In the genomic region with DNA sequence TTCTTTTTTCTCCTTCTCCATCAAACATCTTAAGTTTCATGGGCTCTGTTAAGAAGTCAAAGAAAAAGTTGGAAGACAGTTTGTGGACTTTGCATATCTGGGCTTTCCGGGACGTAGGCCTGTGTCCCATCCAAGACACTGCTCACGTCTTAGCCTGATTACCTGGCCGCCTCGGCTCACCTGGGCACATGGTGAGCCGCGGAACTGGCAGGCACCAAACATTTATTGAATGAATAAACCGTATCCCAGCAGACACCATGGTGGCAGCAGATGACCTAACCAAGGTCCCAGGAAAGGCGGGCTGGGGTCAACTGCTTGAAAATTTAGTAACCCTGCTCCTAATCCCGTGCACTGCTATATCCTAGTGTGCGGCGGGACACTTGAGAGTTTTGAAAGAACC, we compare ENCODE assay signal across 8 cellular contexts. TPM values are rescaled to one million over a fixed set of nuclear protein-coding genes. Genes with fewer than 3 reads are reported as not detected.
A peak's percentile ranks its signal among the peaks of the same experiment; 100 is the strongest.
DNase-seq lines count a peak whose midpoint lies in the region; ATAC-seq and TF ChIP-seq lines count a peak whose summit lies in the region.

No MANE protein-coding gene starts in this region.

- no peak for DNase-seq in HCT116 (ENCODE audit: low read depth, low spot score)
- no peak for DNase-seq in activated CD4-positive, alpha-beta memory T cell treated with anti-CD3 and anti-CD28 coated beads for 36 hours
- no peak for DNase-seq in hepatocyte (ENCODE audit: low spot score)
- DNase-seq in Kasumi-1 (lab: John Stamatoyannopoulos, UW): no peak
- DNase-seq in DMS79 (lab: John Stamatoyannopoulos, UW): no peak

- peaks cover 6% of the 10 kb centered on the region for H3K36me3 Mint-ChIP-seq in activated CD4-positive, alpha-beta memory T cell treated with anti-CD3 and anti-CD28 coated beads for 36 hours

- H3K9me2 ChIP-seq in HCT116 (ENCODE audit: insufficient read depth) (no peaks in the 10 kb centered on the region), hepatocyte (replicated peaks; ENCODE audit: insufficient read depth) (no peaks in the 10 kb centered on the region)

- H2AFZ ChIP-seq in HCT116 (ENCODE audit: low read depth, low read length, poor library complexity, severe bottlenecking): no peak overlapping the region
- peak overlapping the region; percentile 82 for H2AFZ ChIP-seq in hepatocyte

- peak overlapping the region; percentile 58 for H3K27ac Mint-ChIP-seq in activated CD4-positive, alpha-beta memory T cell treated with anti-CD3 and anti-CD28 coated beads for 36 hours

- CTCF ChIA-PET in HCT116 (lab: Charles Lee): no interaction called here
- CTCF ChIA-PET in activated CD4-positive, alpha-beta memory T cell treated with anti-CD3 and anti-CD28 coated beads for 36 hours (lab: Charles Lee): no interaction called here

- BruUV-seq in HCT116 (replicated peaks; lab: Mats Ljungman, UMichigan): TSS peak; percentile 58

- POLR2A ChIA-PET in HCT116 (lab: Charles Lee): no interaction called here
- POLR2A ChIA-PET in activated CD4-positive, alpha-beta memory T cell treated with anti-CD3 and anti-CD28 coated beads for 36 hours (lab: Charles Lee): no interaction called here

- H3K79me2 ChIP-seq in HCT116 (ENCODE audit: insufficient read depth, low read length) (peaks cover 25% of the 10 kb centered on the region), hepatocyte (peaks cover 34% of the 10 kb centered on the region)

- ATAC-seq in HCT116 (no peak), GM18511 (IDR thresholded peaks at IDR 0.05; ENCODE audit: unreplicated experiment) (no peak), GM19023 (IDR thresholded peaks at IDR 0.05; ENCODE audit: unreplicated experiment) (no peak)

- H3K4me3 ChIP-seq in HCT116 (replicated peaks in 1 of 2; ENCODE audit: low read depth in 1 of 2, low read length in 2 of 2) (peak overlapping the region; percentile 71), hepatocyte (peak overlapping the region; percentile 92), skeletal muscle satellite cell (ENCODE audit: low read length) (peak overlapping the region; percentile 81)

- H3K27me3 Mint-ChIP-seq in activated CD4-positive, alpha-beta memory T cell treated with anti-CD3 and anti-CD28 coated beads for 36 hours: no peaks in the 10 kb centered on the region

- H3K4me1 Mint-ChIP-seq in activated CD4-positive, alpha-beta memory T cell treated with anti-CD3 and anti-CD28 coated beads for 36 hours (ENCODE audit: low read depth): peaks cover 22% of the 10 kb centered on the region

- peak overlapping the region; percentile 85 for H3K27ac ChIP-seq in HCT116 (ENCODE audit: low read depth, low read length)
- peak overlapping the region; percentile 81 for H3K27ac ChIP-seq in hepatocyte

- H4K20me1 ChIP-seq in HCT116 (ENCODE audit: insufficient read depth): no peaks in the 10 kb centered on the region
- peaks cover 4% of the 10 kb centered on the region for H4K20me1 ChIP-seq in hepatocyte (ENCODE audit: insufficient read depth, poor library complexity, severe bottlenecking)

- intact Hi-C loops in HCT116 (cut with micrococcal nuclease): loop anchor here (10.0 kb wide), 1 partner anchor 233 kb away; a partner anchor contains a TSS
- intact Hi-C loops in activated CD4-positive, alpha-beta memory T cell treated with anti-CD3 and anti-CD28 coated beads for 36 hours (cut with micrococcal nuclease): no loop called here

- no peaks in the 10 kb centered on the region for H3K36me3 ChIP-seq in HCT116 (ENCODE audit: control insufficient read depth in 1 of 2, insufficient read depth in 2 of 2, low read length in 2 of 2)
- H3K36me3 ChIP-seq in hepatocyte (replicated peaks; ENCODE audit: insufficient read depth, low read depth): no peaks in the 10 kb centered on the region
- no peaks in the 10 kb centered on the region for H3K36me3 ChIP-seq in skeletal muscle satellite cell (ENCODE audit: insufficient read depth, low read length)

- peak overlapping the region; percentile 80 for H3K4me3 Mint-ChIP-seq in activated CD4-positive, alpha-beta memory T cell treated with anti-CD3 and anti-CD28 coated beads for 36 hours

- H3K4me2 ChIP-seq in HCT116 (ENCODE audit: low read length) (peak overlapping the region; percentile 80), hepatocyte (peak overlapping the region; percentile 92), skeletal muscle satellite cell (ENCODE audit: low read length) (peak overlapping the region; percentile 97)

- no peak for TF ChIP-seq POLR2A in HCT116 (IDR thresholded peaks at IDR 0.05; ENCODE audit: borderline replicate concordance, extremely low read depth, insufficient read depth, insufficient read length)

- no peaks in the 10 kb centered on the region for H3K9me3 ChIP-seq in HCT116 (ENCODE audit: control insufficient read depth in 1 of 2, insufficient read depth in 1 of 2, low read depth in 1 of 2, low read length in 2 of 2)
- H3K9me3 ChIP-seq in hepatocyte (ENCODE audit: low read depth): no peaks in the 10 kb centered on the region
- no peaks in the 10 kb centered on the region for H3K9me3 ChIP-seq in skeletal muscle satellite cell (replicated peaks; ENCODE audit: low read length)

- TF ChIP-seq RAD21 in HCT116 (IDR thresholded peaks at IDR 0.05; ENCODE audit: low read depth): no peak

- no peak for TF ChIP-seq CTCF in HCT116 (IDR thresholded peaks at IDR 0.05 in 2 of 3, conservative IDR thresholded peaks at IDR 0.05 in 1 of 3; ENCODE audit: borderline replicate concordance in 1 of 3, insufficient read depth in 1 of 3, low read depth in 2 of 3, low read length in 2 of 3)
- no peak for TF ChIP-seq CTCF in hepatocyte (IDR thresholded peaks at IDR 0.05; ENCODE audit: poor library complexity)

- RAD21 ChIA-PET in HCT116 (lab: Charles Lee; ENCODE audit: low non-redundant PET in 1 of 2, low total read pairs in 2 of 2, uncharacterized antibody in 2 of 2, unreplicated experiment in 2 of 2): no interaction called here

- H3K9ac ChIP-seq in HCT116 (ENCODE audit: low read length): peak overlapping the region; percentile 79
- peak overlapping the region; percentile 78 for H3K9ac ChIP-seq in skeletal muscle satellite cell (ENCODE audit: low read depth, low read length)

- no peaks in the 10 kb centered on the region for H3K9me3 Mint-ChIP-seq in activated CD4-positive, alpha-beta memory T cell treated with anti-CD3 and anti-CD28 coated beads for 36 hours

- H3K4me1 ChIP-seq in HCT116 (ENCODE audit: control insufficient read depth in 1 of 2, insufficient read depth in 2 of 2, low read length in 2 of 2): peaks cover 0 to 15% of the 10 kb centered on the region in 2 experiments; a peak in 3 of 4 replicates
- peaks cover 3% of the 10 kb centered on the region for H3K4me1 ChIP-seq in hepatocyte (ENCODE audit: insufficient read depth)
- H3K4me1 ChIP-seq in skeletal muscle satellite cell (ENCODE audit: control insufficient read depth, insufficient read depth, low read length): peaks cover 9% of the 10 kb centered on the region

- no peaks in the 10 kb centered on the region for H3K27me3 ChIP-seq in HCT116 (ENCODE audit: insufficient read depth, low read length)
- H3K27me3 ChIP-seq in hepatocyte: no peaks in the 10 kb centered on the region
- H3K27me3 ChIP-seq in skeletal muscle satellite cell (ENCODE audit: control insufficient read depth, insufficient read depth, low read length): peaks cover 17% of the 10 kb centered on the region

- WGBS in hepatocyte (ENCODE audit: low lambda C conversion rate, missing lambda C conversion rate): 24% methylated on average over 12 of the region's 12 CpGs

TF ChIP-seq in HCT116, 20 proteins besides CTCF, POLR2A, EP300 and RAD21:
- TF ChIP-seq ZFX (IDR thresholded peaks at IDR 0.05) (peak; percentile 22; the same call in 1 of the 2 replicates), EZH2phosphoT487 (IDR thresholded peaks at IDR 0.05; ENCODE audit: borderline replicate concordance) (no peak), TCF7L2 (IDR thresholded peaks at IDR 0.05; ENCODE audit: borderline replicate concordance, extremely low read depth, insufficient read depth, insufficient read length) (no peak), CBX3 (IDR thresholded peaks at IDR 0.05; ENCODE audit: low read depth) (no peak), ELF1 (IDR thresholded peaks at IDR 0.05; ENCODE audit: borderline replicate concordance, low read depth) (no peak), SP1 (IDR thresholded peaks at IDR 0.05; ENCODE audit: low read depth) (no peak)
- TF ChIP-seq, protein P1, sequence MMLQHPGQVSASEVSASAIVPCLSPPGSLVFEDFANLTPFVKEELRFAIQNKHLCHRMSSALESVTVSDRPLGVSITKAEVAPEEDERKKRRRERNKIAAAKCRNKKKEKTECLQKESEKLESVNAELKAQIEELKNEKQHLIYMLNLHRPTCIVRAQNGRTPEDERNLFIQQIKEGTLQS (IDR thresholded peaks at IDR 0.05): no peak
- TF ChIP-seq, protein P2, sequence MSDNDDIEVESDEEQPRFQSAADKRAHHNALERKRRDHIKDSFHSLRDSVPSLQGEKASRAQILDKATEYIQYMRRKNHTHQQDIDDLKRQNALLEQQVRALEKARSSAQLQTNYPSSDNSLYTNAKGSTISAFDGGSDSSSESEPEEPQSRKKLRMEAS (IDR thresholded peaks at IDR 0.05): no peak

RNA-seq across cellular contexts. Expression of a gene that starts 35.6 kb away (rescaled TPM):
- 699 TPM for total RNA-seq in HCT116 (2021; ENCODE audit: unreplicated experiment)
- polyA plus RNA-seq in HCT116 (2012): 1,231 and 1,638 TPM in 2 replicates
- 100 to 1,000 TPM; 658 to 692 TPM for total RNA-seq in activated CD4-positive, alpha-beta memory T cell treated with anti-CD3 and anti-CD28 coated beads for 36 hours
- total RNA-seq in hepatocyte: 841 and 897 TPM in 2 replicates
- 1,649 and 1,702 TPM in 2 replicates for polyA plus RNA-seq in hepatocyte
- total RNA-seq in skeletal muscle satellite cell (2012; rRNA removed): 236 and 277 TPM in 2 replicates

RNA-seq across cellular contexts. Expression of a gene that starts 37.4 kb away (rescaled TPM):
- total RNA-seq in HCT116 (2021; ENCODE audit: unreplicated experiment): not detected
- polyA plus RNA-seq in HCT116 (2012): not detected in 2 replicates
- 1 to 10 TPM; 1.1 to 1.3 TPM for total RNA-seq in activated CD4-positive, alpha-beta memory T cell treated with anti-CD3 and anti-CD28 coated beads for 36 hours
- total RNA-seq in hepatocyte: 0.16 TPM in 1 of 2 replicates, not detected in the other
- 0.97 and 0.98 TPM in 2 replicates for polyA plus RNA-seq in hepatocyte
- 0.66 and 1.0 TPM in 2 replicates for total RNA-seq in skeletal muscle satellite cell (2012; rRNA removed)
